9 cellular contexts compared by ENCODE assay signal in the genomic region with DNA sequence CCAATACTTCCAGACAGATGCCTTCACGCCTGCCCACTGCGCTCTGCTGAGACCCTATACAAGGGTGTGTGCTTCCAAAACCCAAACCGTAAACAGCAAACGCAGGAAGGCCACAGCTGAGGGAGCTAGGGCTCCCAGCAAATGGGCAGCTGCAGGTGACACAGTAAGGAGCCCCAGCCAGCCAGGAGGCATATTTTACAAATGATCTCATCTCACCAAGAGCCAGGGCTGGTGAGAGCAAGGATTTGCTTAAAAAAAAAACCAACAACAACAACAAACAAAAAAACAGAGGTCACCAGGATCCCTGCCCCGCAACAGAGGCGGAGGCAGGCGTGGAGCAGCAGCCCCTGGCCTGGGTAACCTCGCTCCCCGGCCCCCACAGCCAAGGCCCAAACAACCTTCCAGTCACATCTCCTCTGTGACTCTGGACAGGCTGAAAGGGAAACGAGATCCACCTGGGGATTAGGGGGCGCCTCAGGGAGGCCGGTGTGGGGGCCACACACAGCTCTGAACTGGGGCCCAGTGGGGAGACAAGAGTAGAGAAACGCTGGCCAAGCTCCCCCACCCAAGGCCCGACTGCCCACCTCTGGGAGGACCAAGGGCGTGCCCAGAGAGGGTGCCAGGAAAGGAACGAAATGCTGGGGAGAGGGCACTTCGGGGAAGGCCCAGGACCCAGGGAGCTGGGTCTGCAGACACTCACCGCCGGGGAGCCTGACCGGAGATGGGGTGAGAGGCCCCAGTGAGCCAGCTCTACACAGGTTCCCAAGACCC. TPM values are rescaled to one million over a fixed set of nuclear protein-coding genes. Genes with fewer than 3 reads are reported as not detected.
DNase-seq lines count a peak whose midpoint lies in the region; ATAC-seq and TF ChIP-seq lines count a peak whose summit lies in the region.
"Had no signal": no experiment of that assay in that cellular context is flagged by ENCODE, and none has a peak within 500 bp of the region (broad histone marks: within the 10 kb centered on the region; RNA-seq: fewer than 3 reads in every experiment).

No MANE protein-coding gene starts in this region.

- no peaks in the 10 kb centered on the region for H3K36me3 Mint-ChIP-seq in activated naive CD4-positive, alpha-beta T cell treated with anti-CD3 and anti-CD28 coated beads, Interleukin-2, amount 50 U/mL, for 72 hours
- H3K36me3 Mint-ChIP-seq in brain: no peaks in the 10 kb centered on the region

- no peak overlapping the region for H2BK5ac ChIP-seq in mesenchymal stem cell (ENCODE audit: low read depth, low read length, poor library complexity, severe bottlenecking)

- DNase-seq in activated naive CD4-positive, alpha-beta T cell treated with anti-CD3 and anti-CD28 coated beads, Interleukin-2, amount 50 U/mL, for 72 hours (ENCODE audit: low spot score in 2 of 2): no peak
- DNase-seq in activated naive CD4-positive, alpha-beta T cell (lab: John Stamatoyannopoulos, UW): no peak
- no peak for DNase-seq in mesenchymal stem cell
- DNase-seq in upper lobe of left lung: peak in 1 of 2 donors; percentile 60
- no peak for DNase-seq in HT-29 (ENCODE audit: low spot score)
- DNase-seq in Ammon's horn (ENCODE audit: low spot score): no peak
- no peak for DNase-seq in dermis blood vessel endothelial cell

- no peaks in the 10 kb centered on the region for H3K27me3 Mint-ChIP-seq in brain

- no peak overlapping the region for H3K23ac ChIP-seq in mesenchymal stem cell (ENCODE audit: low read length in 2 of 2)

- H3K9me3 Mint-ChIP-seq in activated naive CD4-positive, alpha-beta T cell treated with anti-CD3 and anti-CD28 coated beads, Interleukin-2, amount 50 U/mL, for 72 hours: no peaks in the 10 kb centered on the region
- no peaks in the 10 kb centered on the region for H3K9me3 Mint-ChIP-seq in brain

- no peak overlapping the region for H3K14ac ChIP-seq in mesenchymal stem cell (ENCODE audit: low read length in 2 of 2)

- no peak overlapping the region for H4K91ac ChIP-seq in mesenchymal stem cell (ENCODE audit: low read length)

- TF ChIP-seq CTCF in brain (conservative IDR thresholded peaks at IDR 0.05): no peak
- TF ChIP-seq CTCF in upper lobe of left lung (IDR thresholded peaks at IDR 0.05): no peak

- peak overlapping the region in 1 of 2 experiments; percentile 3 for H2BK12ac ChIP-seq in mesenchymal stem cell (ENCODE audit: low read length in 2 of 2)

- H3K79me1 ChIP-seq in mesenchymal stem cell (replicated peaks; ENCODE audit: low read length, poor library complexity, severe bottlenecking): peaks cover 12% of the 10 kb centered on the region

- H2AK5ac ChIP-seq in mesenchymal stem cell (ENCODE audit: low read length, severe bottlenecking): peak overlapping the region; percentile 46

- H4K8ac ChIP-seq in mesenchymal stem cell (ENCODE audit: low read length): no peak overlapping the region

- H3K27me3 ChIP-seq in mesenchymal stem cell (ENCODE audit: control insufficient read depth in 1 of 2, insufficient read depth in 1 of 2, low read length in 2 of 2) (no peaks in the 10 kb centered on the region), upper lobe of left lung (no peaks in the 10 kb centered on the region)

- H3K18ac ChIP-seq in mesenchymal stem cell (ENCODE audit: low read depth in 1 of 2, low read length in 2 of 2): peak overlapping the region in 1 of 2 experiments; percentile 28

- 84% methylated on average over 20 of the region's 20 CpGs for WGBS in mesenchymal stem cell
- 88 to 92% methylated on average over 16 to 20 of the region's 20 CpGs for WGBS in upper lobe of left lung, 2 donors

- no peak overlapping the region for H2BK120ac ChIP-seq in mesenchymal stem cell (ENCODE audit: low read depth, low read length)

- H3K4me1 ChIP-seq in mesenchymal stem cell (ENCODE audit: control insufficient read depth, insufficient read depth, low read depth, low read length) (peaks cover 68% of the 10 kb centered on the region), upper lobe of left lung (peaks cover 68 to 90% (median 77%) of the 10 kb centered on the region in 4 donors)

- peaks cover 5 to 34% of the 10 kb centered on the region in 2 experiments for H3K36me3 ChIP-seq in mesenchymal stem cell (ENCODE audit: control insufficient read depth in 1 of 2, insufficient read depth in 2 of 2, low read depth in 1 of 2, low read length in 2 of 2)
- peaks cover 0 to 9% (median 0%) of the 10 kb centered on the region in 4 donors for H3K36me3 ChIP-seq in upper lobe of left lung

- TF ChIP-seq POLR2A in upper lobe of left lung (IDR thresholded peaks at IDR 0.05): no peak

- H3K4me3 ChIP-seq in mesenchymal stem cell (ENCODE audit: insufficient read depth in 1 of 2, low read depth in 1 of 2, low read length in 2 of 2): no peak overlapping the region
- no peak overlapping the region for H3K4me3 ChIP-seq in upper lobe of left lung
- H3K4me3 ChIP-seq: skin epidermis had no signal

- H3K9ac ChIP-seq in mesenchymal stem cell (ENCODE audit: low read length): peak overlapping the region; percentile 38

- no peak overlapping the region for H2AFZ ChIP-seq in mesenchymal stem cell (ENCODE audit: low read depth, low read length)

- H3K9me3 ChIP-seq in mesenchymal stem cell (ENCODE audit: control insufficient read depth, low read length): no peaks in the 10 kb centered on the region
- H3K9me3 ChIP-seq in upper lobe of left lung: no peaks in the 10 kb centered on the region

- peak overlapping the region; percentile 39 to 85 (median 57) for H3K4me3 Mint-ChIP-seq in brain

- peak overlapping the region; percentile 26 to 62 for H3K27ac Mint-ChIP-seq in activated naive CD4-positive, alpha-beta T cell treated with anti-CD3 and anti-CD28 coated beads, Interleukin-2, amount 50 U/mL, for 72 hours
- peak overlapping the region; percentile 48 to 92 (median 78) for H3K27ac Mint-ChIP-seq in brain

- H2BK15ac ChIP-seq in mesenchymal stem cell (ENCODE audit: low read depth, poor library complexity, severe bottlenecking): no peak overlapping the region

- H3K4me2 ChIP-seq in mesenchymal stem cell (ENCODE audit: low read length, poor library complexity, severe bottlenecking): peak overlapping the region; percentile 13

- peak overlapping the region; percentile 7 for H3K27ac ChIP-seq in mesenchymal stem cell (ENCODE audit: low read length, poor library complexity, severe bottlenecking)
- H3K27ac ChIP-seq in upper lobe of left lung: peak overlapping the region in 3 of 4 donors; percentile 39 to 96 (median 96)

- H3K4me1 Mint-ChIP-seq in brain: peaks cover 57% of the 10 kb centered on the region

- no peak for TF ChIP-seq EP300 in upper lobe of left lung (IDR thresholded peaks at IDR 0.05)

- no peak for ATAC-seq in activated naive CD4-positive, alpha-beta T cell treated with anti-CD3 and anti-CD28 coated beads, Interleukin-2, amount 50 U/mL, for 72 hours
- ATAC-seq in upper lobe of left lung (ENCODE audit: low FRiP score in 2 of 2): no peak

- H3K4ac ChIP-seq in mesenchymal stem cell (ENCODE audit: low read depth in 1 of 2, low read length in 2 of 2): peak overlapping the region in 1 of 2 experiments; percentile 71

RNA-seq across cellular contexts. Expression of a gene that starts 3.3 kb away (rescaled TPM):
- total RNA-seq in activated naive CD4-positive, alpha-beta T cell treated with anti-CD3 and anti-CD28 coated beads, Interleukin-2, amount 50 U/mL, for 72 hours: 10 to 100 TPM in 1 of 2 donors, 1 to 10 TPM in 1; 4.5 to 10.0 TPM
- 20.6 TPM for polyA plus RNA-seq in brain (ENCODE audit: insufficient read depth, low read depth, low replicate concordance)
- 25.9 TPM for polyA plus RNA-seq in mesenchymal stem cell (2013, experiment 1 of 2)
- 26.0 TPM for polyA plus RNA-seq in mesenchymal stem cell (2013, experiment 2 of 2)
- total RNA-seq in upper lobe of left lung (10 to 100 TPM; 16.8 to 38.4 (median 31.3) TPM), dermis blood vessel endothelial cell (21.6 and 26.5 TPM in 2 replicates)
- 32.6 and 38.1 TPM in 2 replicates for total RNA-seq in HT-29 (2014; rRNA removed; shearing (Covaris generic))

RNA-seq across cellular contexts. Expression of a gene that starts 26.9 kb away (rescaled TPM):
- total RNA-seq in activated naive CD4-positive, alpha-beta T cell treated with anti-CD3 and anti-CD28 coated beads, Interleukin-2, amount 50 U/mL, for 72 hours: 10 to 100 TPM; 13.3 to 26.2 TPM
- polyA plus RNA-seq in brain (ENCODE audit: insufficient read depth, low read depth, low replicate concordance): 36.6 TPM
- polyA plus RNA-seq in mesenchymal stem cell (2013, experiment 1 of 2): 18.1 TPM
- polyA plus RNA-seq in mesenchymal stem cell (2013, experiment 2 of 2): 17.5 TPM
- 10 to 100 TPM; 37.6 to 49.6 (median 38.4) TPM for total RNA-seq in upper lobe of left lung
- total RNA-seq in HT-29 (2014; rRNA removed; shearing (Covaris generic)): 93.4 and 109 TPM in 2 replicates
- 59.7 and 73.7 TPM in 2 replicates for total RNA-seq in dermis blood vessel endothelial cell
